In genomic region chr7:77696057-77696642, GRCh38 we compare ENCODE assay signal across 1 cellular context.
TF ChIP-seq lines count a peak whose summit lies in the region.

TSS of gene RSBN1L (plus strand) at chr7:77696459. CDS start at chr7:77696470, 11 bp downstream.

TF ChIP-seq in HEK293, 187 proteins besides CTCF, POLR2A, EP300 and RAD21 (continued from another document and continues in another):
- TF ChIP-seq ZNF148 (tag by site-specific recombination; IDR thresholded peaks at IDR 0.05; ENCODE audit: borderline replicate concordance) (no peak), ZNF560 (tag by site-specific recombination; IDR thresholded peaks at IDR 0.05; ENCODE audit: borderline replicate concordance) (no peak), TCF7L2 (IDR thresholded peaks at IDR 0.05; ENCODE audit: borderline replicate concordance, low read depth, low read length) (no peak), ZNF133 (tag by site-specific recombination; IDR thresholded peaks at IDR 0.05) (no peak), ZNF561 (tag by site-specific recombination; IDR thresholded peaks at IDR 0.05; ENCODE audit: borderline replicate concordance) (no peak; the same call in 1 of the 2 replicates), ZBTB8A (tag by site-specific recombination; IDR thresholded peaks at IDR 0.05) (no peak), ZNF184 (tag by site-specific recombination; IDR thresholded peaks at IDR 0.05) (no peak), ZNF202 (tag by site-specific recombination; IDR thresholded peaks at IDR 0.05; ENCODE audit: borderline replicate concordance) (no peak), ZNF645 (tag by site-specific recombination; IDR thresholded peaks at IDR 0.05) (no peak), ZBTB49 (tag by site-specific recombination; IDR thresholded peaks at IDR 0.05; ENCODE audit: low read depth) (no peak), ZNF596 (tag by site-specific recombination; IDR thresholded peaks at IDR 0.05) (no peak), ZNF747 (tag by site-specific recombination; IDR thresholded peaks at IDR 0.05) (no peak), ZNF16 (tag by site-specific recombination; IDR thresholded peaks at IDR 0.05; ENCODE audit: low read depth) (no peak), ZNF558 (tag by site-specific recombination; IDR thresholded peaks at IDR 0.05) (no peak), ZNF266 (tag by site-specific recombination; IDR thresholded peaks at IDR 0.05; ENCODE audit: low read depth) (no peak), ZFP41 (tag by site-specific recombination; IDR thresholded peaks at IDR 0.05; ENCODE audit: borderline replicate concordance) (no peak), ZNF473 (tag by site-specific recombination; IDR thresholded peaks at IDR 0.05) (no peak), ZNF433 (tag by site-specific recombination; IDR thresholded peaks at IDR 0.05; ENCODE audit: low read depth) (no peak), ZNF639 (tag by site-specific recombination; IDR thresholded peaks at IDR 0.05) (no peak), ZNF302 (tag by site-specific recombination; IDR thresholded peaks at IDR 0.05; ENCODE audit: low read depth) (no peak), ZBTB21 (tag by site-specific recombination; IDR thresholded peaks at IDR 0.05) (no peak), ZIC2 (tag by site-specific recombination; IDR thresholded peaks at IDR 0.05) (peak; percentile 92), ZNF518A (tag by site-specific recombination; conservative IDR thresholded peaks at IDR 0.05; ENCODE audit: low read depth) (no peak), ZNF677 (tag by site-specific recombination; IDR thresholded peaks at IDR 0.05) (no peak), ZFP3 (tag by site-specific recombination; IDR thresholded peaks at IDR 0.05; ENCODE audit: low read depth) (no peak), ZNF211 (tag by site-specific recombination; IDR thresholded peaks at IDR 0.05; ENCODE audit: low read depth) (no peak), AEBP2 (tag by site-specific recombination; IDR thresholded peaks at IDR 0.05; ENCODE audit: borderline replicate concordance) (no peak), ZNF24 (tag by site-specific recombination; IDR thresholded peaks at IDR 0.05) (no peak), YY1 (tag by site-specific recombination; IDR thresholded peaks at IDR 0.05) (peak; percentile 81), ZNF26 (tag by site-specific recombination; IDR thresholded peaks at IDR 0.05) (no peak), HOXD13 (CRISPR knock-in tag; IDR thresholded peaks at IDR 0.05; ENCODE audit: borderline replicate concordance) (no peak), ZSCAN18 (tag by site-specific recombination; IDR thresholded peaks at IDR 0.05) (no peak), ZFHX2 (tag by site-specific recombination; conservative IDR thresholded peaks at IDR 0.05) (no peak), ZEB2 (tag by site-specific recombination; IDR thresholded peaks at IDR 0.05) (peak; percentile 74; the same call in 1 of the 2 replicates), HOXA7 (CRISPR knock-in tag; IDR thresholded peaks at IDR 0.05; ENCODE audit: borderline replicate concordance) (no peak), PRDM1 (tag by site-specific recombination; IDR thresholded peaks at IDR 0.05) (no peak; the same call in 1 of the 2 replicates), ZBTB7A (tag by site-specific recombination; IDR thresholded peaks at IDR 0.05; ENCODE audit: low read depth) (peak; percentile 17; the same call in 1 of the 2 replicates), ZNF76 (tag by site-specific recombination; IDR thresholded peaks at IDR 0.05; ENCODE audit: borderline replicate concordance, low read depth) (0 out of 2 replicates have a peak, but pooled peaks have one; percentile 17), ZNF792 (tag by site-specific recombination; IDR thresholded peaks at IDR 0.05) (no peak), ZNF398 (tag by site-specific recombination; IDR thresholded peaks at IDR 0.05) (no peak)
